ENCODE assay signal across 8 cellular contexts in genomic region chr1:172719694-172720138, GRCh38.
DNase-seq lines count a peak whose midpoint lies in the region; ATAC-seq and TF ChIP-seq lines count a peak whose summit lies in the region.

No MANE protein-coding gene starts in this region.

- no peak for TF ChIP-seq POLR2A in GM18505 (IDR thresholded peaks at IDR 0.05; ENCODE audit: borderline replicate concordance, extremely low read depth, insufficient read depth, insufficient read length)

- no peaks in the 10 kb centered on the region for H3K36me3 ChIP-seq in OCI-LY3 (replicated peaks; ENCODE audit: low read depth, low read length)

- BruUV-seq in Calu3 (replicated peaks; lab: Mats Ljungman, UMichigan) = no TSS peak

- H3K9me3 Mint-ChIP-seq in Calu3 (ENCODE audit: low read depth, unreplicated experiment) (no peaks in the 10 kb centered on the region), naive B cell (no peaks in the 10 kb centered on the region)
- no peaks in the 10 kb centered on the region for H3K9me3 Mint-ChIP-seq in effector memory CD8-positive, alpha-beta T cell

- H3K27me3 ChIP-seq in OCI-LY3 (ENCODE audit: low read depth, low read length) = peaks cover 10% of the 10 kb centered on the region; the same call in 1 of the 2 replicates

- H3K27me3 Mint-ChIP-seq in Calu3 (ENCODE audit: unreplicated experiment) (no peaks in the 10 kb centered on the region), naive B cell (peaks cover 0 to 4% (median 4%) of the 10 kb centered on the region in 3 donors)
- no peaks in the 10 kb centered on the region for H3K27me3 Mint-ChIP-seq in effector memory CD8-positive, alpha-beta T cell

- H3K4me3 ChIP-seq in OCI-LY3 (ENCODE audit: low read length) = no peak overlapping the region

- no peaks in the 10 kb centered on the region for H3K79me2 ChIP-seq in OCI-LY3 (ENCODE audit: low read length)

- H3K4me1 ChIP-seq in OCI-LY3 (ENCODE audit: low read length) = peaks cover 12% of the 10 kb centered on the region

- H3K27ac Mint-ChIP-seq in Calu3 (ENCODE audit: unreplicated experiment) = no peak overlapping the region
- peak overlapping the region in 1 of 2 donors; percentile 36 for H3K27ac Mint-ChIP-seq in effector memory CD8-positive, alpha-beta T cell
- H3K27ac Mint-ChIP-seq in naive B cell = peak overlapping the region in 1 of 6 donors; percentile 7

- TF ChIP-seq CTCF in Calu3 (IDR thresholded peaks at IDR 0.05; ENCODE audit: unreplicated experiment) = peak; percentile 86
- peak; percentile 44 for TF ChIP-seq CTCF in GM20000 (IDR thresholded peaks at IDR 0.05; ENCODE audit: extremely low read depth, missing control alignments)
- TF ChIP-seq CTCF in OCI-LY3 (IDR thresholded peaks at IDR 0.05; ENCODE audit: low read depth, low read length) = peak; percentile 95

- H4K20me1 ChIP-seq in OCI-LY3 (ENCODE audit: insufficient read depth, low read length) = no peaks in the 10 kb centered on the region

- peak overlapping the region; percentile 42 for H3K4me2 ChIP-seq in OCI-LY3 (ENCODE audit: low read length)

- H3K9ac ChIP-seq in OCI-LY3 (ENCODE audit: low read length) = no peak overlapping the region

- ATAC-seq in effector memory CD8-positive, alpha-beta T cell (replicated peaks) = peak; percentile 81
- ATAC-seq in naive B cell (ENCODE audit: low read depth in 2 of 2) (peak; percentile 41 to 53), GM21717 (IDR thresholded peaks at IDR 0.05; ENCODE audit: unreplicated experiment) (no peak), GM18505 (IDR thresholded peaks at IDR 0.05; ENCODE audit: unreplicated experiment) (no peak)

- no peak overlapping the region for H3K4me3 Mint-ChIP-seq in Calu3 (ENCODE audit: low read depth, unreplicated experiment)
- peak overlapping the region in 1 of 2 donors; percentile 28 for H3K4me3 Mint-ChIP-seq in effector memory CD8-positive, alpha-beta T cell
- no peak overlapping the region for H3K4me3 Mint-ChIP-seq in naive B cell

- H3K27ac ChIP-seq in OCI-LY3 (ENCODE audit: low read length) = no peak overlapping the region

- no peaks in the 10 kb centered on the region for H3K9me3 ChIP-seq in OCI-LY3 (ENCODE audit: insufficient read depth, low read length)

- intact Hi-C loops in Calu3 (cut with micrococcal nuclease; ENCODE audit: unreplicated experiment) = loop anchor here (1.0 to 10.0 kb wide), 4 partner anchors 110 to 715 kb away; partner anchors contain the start of gene SUCO

- CTCF ChIA-PET in Calu3 (lab: Charles Lee) = interaction anchor here (0.6 to 2.5 kb wide), 10 partner anchors 9 to 291 kb away, joined by 3 to 27 read pairs (median 4); no protein-coding TSS in a partner anchor

- H3K4me1 Mint-ChIP-seq in Calu3 (ENCODE audit: low read depth, unreplicated experiment) = peaks cover 46% of the 10 kb centered on the region
- peaks cover 26 to 47% of the 10 kb centered on the region in 2 donors for H3K4me1 Mint-ChIP-seq in effector memory CD8-positive, alpha-beta T cell (ENCODE audit: low read depth in 2 of 2)
- peaks cover 4 to 12% (median 7%) of the 10 kb centered on the region in 3 donors for H3K4me1 Mint-ChIP-seq in naive B cell

- peak overlapping the region; percentile 60; the same call in 1 of the 2 replicates for H2AFZ ChIP-seq in OCI-LY3 (ENCODE audit: low read depth, low read length)

- H3K36me3 Mint-ChIP-seq in Calu3 (ENCODE audit: insufficient read depth, unreplicated experiment) (peaks cover 4% of the 10 kb centered on the region), naive B cell (no peaks in the 10 kb centered on the region)
- H3K36me3 Mint-ChIP-seq in effector memory CD8-positive, alpha-beta T cell (ENCODE audit: insufficient read depth) = no peaks in the 10 kb centered on the region

- DNase-seq in Calu3 (peak; percentile 35), GM20000 (ENCODE audit: low spot score) (peak; percentile 44), naive B cell (no peak), NCI-H128 (lab: John Stamatoyannopoulos, UW; ENCODE audit: unreplicated experiment) (no peak)
- DNase-seq in effector memory CD8-positive, alpha-beta T cell = peak; percentile 36 to 45 (median 37)

Comparison
In these comparisons a context has a peak if more than half of its experiments do, and no peak if none do; other contexts are left out.
1. DNase-seq: peak in Calu3 (single experiment), GM20000 (single experiment) and effector memory CD8-positive, alpha-beta T cell (3 of 3); none in naive B cell (single experiment) and NCI-H128 (single experiment).
2. CTCF ChIP-seq: peak in every context shown above with its lines; median percentile 95 in OCI-LY3; 86 in Calu3; 44 in GM20000.
3. ATAC-seq: peak in effector memory CD8-positive, alpha-beta T cell (single experiment) and naive B cell (2 of 2); none in GM21717 (single experiment) and GM18505 (single experiment).